Comparison of ENCODE assay signal across 10 cellular contexts in genomic region chr15:91407237-91407889, GRCh38.
DNase-seq lines count a peak whose midpoint lies in the region; ATAC-seq and TF ChIP-seq lines count a peak whose summit lies in the region.
"Had no signal": no experiment of that assay in that cellular context is flagged by ENCODE, and none has a peak within 500 bp of the region (broad histone marks: within the 10 kb centered on the region; RNA-seq: fewer than 3 reads in every experiment).

No MANE protein-coding gene starts in this region.

- H3K27me3 ChIP-seq in MM.1S (replicated peaks; ENCODE audit: insufficient read depth, low read length) (no peaks in the 10 kb centered on the region), adipocyte (replicated peaks; ENCODE audit: control insufficient read depth, insufficient read depth, low read length) (no peaks in the 10 kb centered on the region), mesendoderm (ENCODE audit: insufficient read depth, low read length, poor library complexity) (no peaks in the 10 kb centered on the region), vagina (no peaks in the 10 kb centered on the region)

- DNase-seq in MM.1S (peak; percentile 76), adipocyte (ENCODE audit: low read depth) (peak; percentile 0), mesendoderm (peak; percentile 92), amygdala (lab: John Stamatoyannopoulos, UW) (no peak), posterior vena cava (ENCODE audit: low spot score) (no peak), left lobe of liver (ENCODE audit: low spot score) (no peak), vagina (ENCODE audit: extremely low spot score in 2 of 2) (no peak)
- DNase-seq: retina had no signal

- H4K8ac ChIP-seq in mesendoderm (ENCODE audit: low read depth, low read length) = no peak overlapping the region

- no peaks in the 10 kb centered on the region for H3K79me2 ChIP-seq in MM.1S (ENCODE audit: low read length)
- no peaks in the 10 kb centered on the region for H3K79me2 ChIP-seq in mesendoderm (ENCODE audit: control insufficient read depth, insufficient read depth, low read length)

- TF ChIP-seq POLR2A in vagina (IDR thresholded peaks at IDR 0.05) = no peak

- H2BK15ac ChIP-seq in mesendoderm (replicated peaks; ENCODE audit: low read depth) = no peak overlapping the region

- H3K4me1 ChIP-seq in MM.1S (ENCODE audit: low read length) = peaks cover 16% of the 10 kb centered on the region
- no peaks in the 10 kb centered on the region for H3K4me1 ChIP-seq in adipocyte (ENCODE audit: control insufficient read depth, insufficient read depth, low read length)
- no peaks in the 10 kb centered on the region for H3K4me1 ChIP-seq in mesendoderm (ENCODE audit: control insufficient read depth, low read depth, low read length)
- no peaks in the 10 kb centered on the region for H3K4me1 ChIP-seq in vagina

- no peak overlapping the region for H2BK120ac ChIP-seq in mesendoderm (ENCODE audit: low read depth, low read length)

- H3K9me3 ChIP-seq in MM.1S (replicated peaks; ENCODE audit: insufficient read depth, low read length) = no peaks in the 10 kb centered on the region
- no peaks in the 10 kb centered on the region for H3K9me3 ChIP-seq in adipocyte (ENCODE audit: control insufficient read depth, low read length)
- H3K9me3 ChIP-seq in vagina = no peaks in the 10 kb centered on the region
- H3K9me3 ChIP-seq: thoracic aorta had no signal

- no peak overlapping the region for H2AK5ac ChIP-seq in mesendoderm (ENCODE audit: low read length)

- H3K4me3 ChIP-seq in MM.1S (ENCODE audit: low read length) (no peak overlapping the region), adipocyte (ENCODE audit: low read length) (no peak overlapping the region), mesendoderm (ENCODE audit: low read length) (no peak overlapping the region), vagina (no peak overlapping the region)
- H3K4me3 ChIP-seq: thoracic aorta had no signal

- no peaks in the 10 kb centered on the region for H3K9me2 ChIP-seq in MM.1S (replicated peaks; ENCODE audit: insufficient read depth, low read length)

- H3K18ac ChIP-seq in mesendoderm (ENCODE audit: low read length) = no peak overlapping the region

- H3K79me1 ChIP-seq in mesendoderm (ENCODE audit: low read length) = no peaks in the 10 kb centered on the region

- H3K27ac ChIP-seq in MM.1S (ENCODE audit: low read length) = peak overlapping the region; percentile 46; the same call in 1 of the 2 replicates
- H3K27ac ChIP-seq in mesendoderm (ENCODE audit: low read depth, low read length) = no peak overlapping the region
- no peak overlapping the region for H3K27ac ChIP-seq in vagina
- H3K27ac ChIP-seq: thoracic aorta had no signal

- no peak overlapping the region for H4K5ac ChIP-seq in mesendoderm (ENCODE audit: low read length)

- no peak overlapping the region for H2BK5ac ChIP-seq in mesendoderm (ENCODE audit: low read length)

- H3K4me2 ChIP-seq in MM.1S (ENCODE audit: low read depth, low read length) (peak overlapping the region; percentile 29), mesendoderm (ENCODE audit: low read length) (no peak overlapping the region)

- H4K20me1 ChIP-seq in MM.1S (ENCODE audit: insufficient read depth, low read length) = no peaks in the 10 kb centered on the region

- no peaks in the 10 kb centered on the region; the same call in 1 of the 2 replicates for H3F3A ChIP-seq in MM.1S (ENCODE audit: insufficient read depth, low read length)

- peak overlapping the region; percentile 32; the same call in 1 of the 2 replicates for H2AFZ ChIP-seq in MM.1S (ENCODE audit: low read length)

- intact Hi-C loops in posterior vena cava (cut with DNase I) = no loop called here
- intact Hi-C loops in vagina (cut with DNase I) = no loop called here

- no peak overlapping the region for H3K4ac ChIP-seq in mesendoderm (ENCODE audit: low read depth, low read length)

- ATAC-seq in GM19395 (IDR thresholded peaks at IDR 0.05; ENCODE audit: unreplicated experiment) (peak; percentile 69), left lobe of liver (no peak)

- no peak overlapping the region for H3K23ac ChIP-seq in mesendoderm (ENCODE audit: low read length)

- H3K36me3 ChIP-seq in MM.1S (replicated peaks; ENCODE audit: insufficient read depth, low read length) (no peaks in the 10 kb centered on the region), adipocyte (ENCODE audit: control insufficient read depth, insufficient read depth, low read length, severe bottlenecking) (no peaks in the 10 kb centered on the region), mesendoderm (ENCODE audit: control insufficient read depth, insufficient read depth, low read length) (no peaks in the 10 kb centered on the region), vagina (no peaks in the 10 kb centered on the region)
- H3K36me3 ChIP-seq: thoracic aorta had no signal

- no peak for TF ChIP-seq CTCF in MM.1S (IDR thresholded peaks at IDR 0.05; ENCODE audit: low read length)
- no peak for TF ChIP-seq CTCF in vagina (IDR thresholded peaks at IDR 0.05)

- WGBS in mesendoderm (ENCODE audit: extremely low coverage, insufficient coverage, low lambda C conversion rate) = no CpG with 5 or more reads among the region's 5 CpGs

- H3K56ac ChIP-seq in mesendoderm (ENCODE audit: low read length) = no peak overlapping the region

- peak overlapping the region; percentile 7; the same call in 1 of the 2 replicates for H3K9ac ChIP-seq in MM.1S (ENCODE audit: low read length)
- no peak overlapping the region for H3K9ac ChIP-seq in adipocyte (ENCODE audit: low read length)
- H3K9ac ChIP-seq in mesendoderm (ENCODE audit: low read length) = no peak overlapping the region

Comparison
In these comparisons a context has a peak if more than half of its experiments do, and no peak if none do; other contexts are left out.
1. DNase-seq: peak in MM.1S (single experiment), adipocyte (single experiment) and mesendoderm (single experiment); none in amygdala (0 of 56), posterior vena cava (single experiment), left lobe of liver (single experiment) and vagina (0 of 2).